In the genomic region with DNA sequence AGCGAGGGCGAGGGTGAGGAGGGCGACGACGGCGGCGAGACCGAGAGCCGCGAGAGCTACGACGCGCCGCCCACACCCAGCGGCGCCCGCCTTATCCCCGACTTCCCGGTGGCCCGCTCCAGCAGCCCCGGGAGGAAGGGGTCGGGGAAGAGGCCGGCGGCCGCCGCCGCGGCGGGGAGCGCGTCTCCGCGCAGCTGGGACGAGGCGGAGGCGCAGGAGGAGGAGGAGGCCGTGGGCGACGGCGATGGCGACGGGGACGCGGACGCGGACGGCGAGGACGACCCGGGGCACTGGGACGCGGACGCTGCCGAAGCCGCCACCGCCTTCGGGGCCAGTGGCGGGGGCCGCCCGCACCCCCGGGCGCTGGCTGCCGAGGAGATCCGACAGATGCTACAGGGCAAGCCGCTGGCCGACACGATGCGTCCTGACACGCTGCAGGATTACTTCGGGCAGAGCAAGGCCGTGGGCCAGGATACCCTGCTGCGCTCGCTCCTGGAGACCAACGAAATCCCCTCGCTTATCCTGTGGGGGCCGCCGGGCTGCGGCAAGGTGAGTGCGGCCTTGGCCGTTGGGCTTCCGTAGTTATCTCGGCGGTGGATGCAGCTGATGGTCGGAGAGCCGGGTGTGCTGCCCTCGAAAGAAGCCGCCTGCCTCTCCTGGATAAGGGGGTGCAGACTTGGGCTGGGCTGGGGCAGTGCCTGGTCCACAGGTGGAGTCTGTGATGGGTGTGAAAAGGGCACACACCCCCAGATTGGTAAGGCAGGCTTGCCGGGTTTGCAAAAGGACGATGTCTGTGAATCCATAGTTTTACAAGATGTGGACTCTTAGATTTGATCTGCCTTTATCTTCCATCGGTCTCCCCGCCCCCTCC, we compare ENCODE assay signal across 7 cellular contexts. TPM values are rescaled to one million over a fixed set of nuclear protein-coding genes. Genes with fewer than 3 reads are reported as not detected.
DNase-seq lines count a peak whose midpoint lies in the region; ATAC-seq and TF ChIP-seq lines count a peak whose summit lies in the region.

No MANE protein-coding gene starts in this region.

- peak; percentile 5 for ATAC-seq in GM21619 (IDR thresholded peaks at IDR 0.05; ENCODE audit: unreplicated experiment)
- no peak for ATAC-seq in naive B cell (ENCODE audit: low read depth in 2 of 2)

- peak overlapping the region; percentile 86 to 98 (median 91) for H3K4me3 Mint-ChIP-seq in naive B cell

- H3K9ac ChIP-seq in KMS-11: peak overlapping the region; percentile 85

- peaks cover 16% of the 10 kb centered on the region; the same call in 1 of the 2 replicates for H4K20me1 ChIP-seq in KMS-11 (ENCODE audit: insufficient read depth)

- H3K4me1 Mint-ChIP-seq in naive B cell: peaks cover 34 to 44% (median 38%) of the 10 kb centered on the region in 3 donors

- H3K9me3 Mint-ChIP-seq in naive B cell: no peaks in the 10 kb centered on the region

- TF ChIP-seq CTCF in GM12865 (IDR thresholded peaks at IDR 0.05; ENCODE audit: insufficient read depth, low read depth, low read length, missing control alignments): no peak
- no peak for TF ChIP-seq CTCF in KMS-11 (conservative IDR thresholded peaks at IDR 0.05; ENCODE audit: low read depth, low read length)
- no peak for TF ChIP-seq CTCF in tibial artery (IDR thresholded peaks at IDR 0.05)

- no peaks in the 10 kb centered on the region for H3K9me3 ChIP-seq in tibial artery

- H3K4me3 ChIP-seq in GM12865 (ENCODE audit: low read depth, low read length) (peak overlapping the region; percentile 98), KMS-11 (IDR thresholded peaks at IDR 0.05; ENCODE audit: insufficient read depth, low read depth, low read length) (no peak overlapping the region), tibial artery (peak overlapping the region; percentile 81 to 91)

- H3K36me3 ChIP-seq in KMS-11 (ENCODE audit: insufficient read depth) (no peaks in the 10 kb centered on the region), tibial artery (peaks cover 0 to 10% (median 7%) of the 10 kb centered on the region in 3 donors)

- DNase-seq in GM12865 (ENCODE audit: low read depth) (peak; percentile 64), epithelial cell of prostate (ENCODE audit: low read depth, low spot score) (no peak), naive B cell (peak; percentile 39), tibial artery (peak; percentile 45 to 76)
- peak; percentile 26 to 36 for DNase-seq in activated CD4-positive, alpha-beta T cell treated with anti-CD3 and anti-CD28 coated beads, Interleukin-2, amount 50 U/mL, for 4 hours

- no peaks in the 10 kb centered on the region for H3K27me3 Mint-ChIP-seq in naive B cell

- H3K27ac Mint-ChIP-seq in naive B cell: peak overlapping the region in 5 of 6 donors; percentile 89 to 98 (median 92)

- H3K27me3 ChIP-seq in KMS-11 (ENCODE audit: insufficient read depth, low read depth) (no peaks in the 10 kb centered on the region), tibial artery (no peaks in the 10 kb centered on the region)

- H3K79me2 ChIP-seq in KMS-11 (ENCODE audit: insufficient read depth, low read depth): peaks cover 48% of the 10 kb centered on the region

- peaks cover 0 to 12% of the 10 kb centered on the region in 2 donors for H3K36me3 Mint-ChIP-seq in naive B cell

- H2AFZ ChIP-seq in KMS-11 (ENCODE audit: low read depth): peak overlapping the region; percentile 67

- intact Hi-C loops in tibial artery (cut with DNase I; ENCODE audit: low total_unique reads): no loop called here

- peak overlapping the region; percentile 75 for H3K27ac ChIP-seq in KMS-11
- peak overlapping the region; percentile 89 for H3K27ac ChIP-seq in epithelial cell of prostate
- H3K27ac ChIP-seq in tibial artery: peak overlapping the region; percentile 93 to 95

- peaks cover 33% of the 10 kb centered on the region for H3K4me1 ChIP-seq in KMS-11 (ENCODE audit: low read depth, poor library complexity, severe bottlenecking)
- peaks cover 0 to 50% (median 30%) of the 10 kb centered on the region in 4 donors for H3K4me1 ChIP-seq in tibial artery

- H3K4me2 ChIP-seq in KMS-11: peak overlapping the region; percentile 99

RNA-seq across cellular contexts. Expression of a gene that starts 0.9 kb away (rescaled TPM):
- polyA plus RNA-seq in naive B cell (ENCODE audit: low read depth in 6 of 6): 10 to 100 TPM; 33.9 to 53.6 (median 38.5) TPM

RNA-seq across cellular contexts. Expression of a gene that starts 15.4 kb away (rescaled TPM):
- under 1 TPM in 4 of 6 donors, not detected in 2; 0.04 to 0.13 (median 0.10) TPM for polyA plus RNA-seq in naive B cell (ENCODE audit: low read depth in 6 of 6)
